18 cellular contexts compared by ENCODE assay signal in the genomic region with DNA sequence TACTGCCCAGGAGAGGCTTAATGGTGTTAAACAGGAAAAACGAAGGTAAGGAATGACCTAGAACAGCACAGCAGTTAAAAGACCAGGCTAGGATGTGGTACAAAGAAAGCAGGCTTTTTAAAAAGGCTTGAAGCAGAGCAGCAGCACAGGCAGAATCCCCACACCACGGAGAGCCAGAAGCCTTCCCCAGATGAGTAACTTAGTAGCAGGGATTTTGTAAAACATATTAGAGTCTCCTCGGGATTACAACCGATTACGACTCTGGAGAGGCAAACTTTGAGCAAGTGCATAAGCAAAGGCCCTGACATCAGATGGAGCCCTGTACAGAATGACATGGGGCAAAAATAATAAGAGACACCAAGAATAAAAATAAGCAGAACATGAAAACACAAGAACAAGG. TPM values are rescaled to one million over a fixed set of nuclear protein-coding genes. Genes with fewer than 3 reads are reported as not detected.
DNase-seq lines count a peak whose midpoint lies in the region; ATAC-seq, FAIRE-seq and TF ChIP-seq lines count a peak whose summit lies in the region.
"Had no signal": no experiment of that assay in that cellular context is flagged by ENCODE, and none has a peak within 500 bp of the region (broad histone marks: within the 10 kb centered on the region; RNA-seq: fewer than 3 reads in every experiment).

No MANE protein-coding gene starts in this region.

- WGBS in body of pancreas, 2 donors, result 27 to 52% methylated on average over 5 of the region's 5 CpGs
- WGBS in pancreas, 2 donors, result 46 to 48% methylated on average over 5 of the region's 5 CpGs

- ATAC-seq in body of pancreas, result no peak
- peak in 2 of 4 donors; percentile 35 to 44 for ATAC-seq in pancreas
- ATAC-seq in thoracic aorta (ENCODE audit: insufficient number of reproducible peaks, low FRiP score, low read depth), result peak; percentile 56
- no peak for ATAC-seq in HG02610 (IDR thresholded peaks at IDR 0.05; ENCODE audit: unreplicated experiment)
- no peak for ATAC-seq in HG03521 (IDR thresholded peaks at IDR 0.05; ENCODE audit: unreplicated experiment)

- no peaks in the 10 kb centered on the region for H3K9me3 ChIP-seq in body of pancreas
- peaks cover 6% of the 10 kb centered on the region for H3K9me3 ChIP-seq in left ventricle myocardium inferior (replicated peaks)
- no peaks in the 10 kb centered on the region for H3K9me3 ChIP-seq in pancreas
- H3K9me3 ChIP-seq in thoracic aorta, result no peaks in the 10 kb centered on the region
- H3K9me3 ChIP-seq: Peyer's patch had no signal

- intact Hi-C loops in body of pancreas (cut with DNase I) (no loop called here), left ventricle myocardium inferior (cut with micrococcal nuclease) (no loop called here), pancreas (cut with DNase I) (no loop called here)

- H3K4me1 ChIP-seq in body of pancreas (peaks cover 20% of the 10 kb centered on the region), left ventricle myocardium inferior (peaks cover 15% of the 10 kb centered on the region), pancreas (peaks cover 7 to 17% (median 14%) of the 10 kb centered on the region in 3 donors), thoracic aorta (ENCODE audit: control insufficient read depth in 1 of 2, low read depth in 2 of 2) (peaks cover 7 to 17% of the 10 kb centered on the region in 2 donors)
- H3K4me1 ChIP-seq: Peyer's patch had no signal

- H3K27me3 ChIP-seq in body of pancreas, result no peaks in the 10 kb centered on the region
- no peaks in the 10 kb centered on the region for H3K27me3 ChIP-seq in left ventricle myocardium inferior (ENCODE audit: low read depth)
- H3K27me3 ChIP-seq in pancreas, result no peaks in the 10 kb centered on the region
- H3K27me3 ChIP-seq in thoracic aorta (replicated peaks; ENCODE audit: insufficient read depth), result no peaks in the 10 kb centered on the region
- H3K27me3 ChIP-seq: Peyer's patch had no signal

- FAIRE-seq in pancreas (lab: Jason Lieb, UNC) (no peak), H54 (lab: Jason Lieb, UNC) (no peak)
- FAIRE-seq: A204.1, GM18507, H1 had no signal

- no peak overlapping the region for H3K4me3 ChIP-seq in body of pancreas
- H3K4me3 ChIP-seq in left ventricle myocardium inferior, result no peak overlapping the region
- H3K4me3 ChIP-seq in pancreas, result no peak overlapping the region
- peak overlapping the region; percentile 34 for H3K4me3 ChIP-seq in thoracic aorta
- H3K4me3 ChIP-seq: Peyer's patch had no signal

- TF ChIP-seq CTCF in body of pancreas (IDR thresholded peaks at IDR 0.05) (no peak), left ventricle myocardium inferior (IDR thresholded peaks at IDR 0.05; ENCODE audit: borderline replicate concordance) (no peak), pancreas (IDR thresholded peaks at IDR 0.05) (no peak), thoracic aorta (IDR thresholded peaks at IDR 0.05) (no peak)

- peak overlapping the region in 3 of 4 donors; percentile 58 to 63 (median 58) for H3K27ac ChIP-seq in body of pancreas
- peak overlapping the region; percentile 56 for H3K27ac ChIP-seq in left ventricle myocardium inferior (replicated peaks)
- peak overlapping the region in 3 of 4 donors; percentile 6 to 61 (median 47) for H3K27ac ChIP-seq in pancreas
- peak overlapping the region; percentile 70 to 73 for H3K27ac ChIP-seq in thoracic aorta
- H3K27ac ChIP-seq: Peyer's patch had no signal

- no peaks in the 10 kb centered on the region for H3K36me3 ChIP-seq in body of pancreas (replicated peaks in 1 of 2; ENCODE audit: insufficient read depth in 1 of 2, low read depth in 2 of 2)
- H3K36me3 ChIP-seq in left ventricle myocardium inferior, result no peaks in the 10 kb centered on the region
- no peaks in the 10 kb centered on the region for H3K36me3 ChIP-seq in pancreas
- H3K36me3 ChIP-seq in thoracic aorta, result no peaks in the 10 kb centered on the region
- H3K36me3 ChIP-seq: Peyer's patch had no signal

- TF ChIP-seq POLR2A in body of pancreas (IDR thresholded peaks at IDR 0.05) (no peak), H54 (IDR thresholded peaks at IDR 0.05; ENCODE audit: low read depth, low read length) (no peak)

- no peak for DNase-seq in body of pancreas
- DNase-seq in left ventricle myocardium inferior, result no peak
- no peak for DNase-seq in pancreas
- DNase-seq in thoracic aorta (ENCODE audit: low spot score), result no peak
- no peak for DNase-seq in H54 (ENCODE audit: insufficient read length, low spot score)
- DNase-seq in Ammon's horn (ENCODE audit: low spot score), result no peak
- DNase-seq: GDM1, NCI-H1105 treated with DMSO at 0.1 percent for 48 hours, NCI-H2029 treated with DMSO at 0.1 percent for 48 hours, NCI-H345, NCI-H524, NCI-H774, Peyer's patch had no signal

RNA-seq across cellular contexts. Expression of gene DHRS4, which starts 37.1 kb away (rescaled TPM):
- total RNA-seq in body of pancreas (10 to 100 TPM; 18.4 to 45.5 TPM), left ventricle myocardium inferior (30.8 TPM), pancreas (10 to 100 TPM; 10.8 to 24.8 (median 12.7) TPM), thoracic aorta (10 to 100 TPM; 18.0 to 20.6 TPM)
- polyA plus RNA-seq in pancreas, result 10 to 100 TPM; 26.4 to 27.7 TPM
